In genomic region chr3:195708066-195708465, GRCh38 we compare ENCODE assay signal across 23 cellular contexts.
"Had no signal": no experiment of that assay in that cellular context is flagged by ENCODE, and none has a peak within 500 bp of the region (broad histone marks: within the 10 kb centered on the region; RNA-seq: fewer than 3 reads in every experiment).

No MANE protein-coding gene starts in this region.

- H3K4me3 Mint-ChIP-seq: activated CD4-positive, alpha-beta memory T cell treated with anti-CD3 and anti-CD28 coated beads, Interleukin-2, amount 10 ng/mL, durations not matched to agents 7 days and 5 days; activated CD4-positive, alpha-beta T cell treated with anti-CD3 and anti-CD28 coated beads, Interleukin-2, amount 10 ng/mL, durations not matched to agents 24 days and 14 days; activated T-cell treated with anti-CD3 and anti-CD28 coated beads, Interleukin-2, amount 50 U/mL, for 72 hours; nephron had no signal

- H3K27me3 Mint-ChIP-seq: activated CD4-positive, alpha-beta memory T cell treated with anti-CD3 and anti-CD28 coated beads, Interleukin-2, amount 10 ng/mL, durations not matched to agents 7 days and 5 days; activated CD4-positive, alpha-beta T cell treated with anti-CD3 and anti-CD28 coated beads, Interleukin-2, amount 10 ng/mL, durations not matched to agents 24 days and 14 days had no signal

- H3K9me3 ChIP-seq: left ventricle myocardium inferior, spleen, tibial nerve had no signal

- H3K36me3 ChIP-seq: WERI-Rb-1 had no signal

- H3K4me1 ChIP-seq: left ventricle myocardium inferior, spleen, tibial nerve had no signal

- ATAC-seq: activated T-cell treated with anti-CD3 and anti-CD28 coated beads, Interleukin-2, amount 50 U/mL, for 72 hours had no signal

- H3K27ac ChIP-seq: left ventricle myocardium inferior, spleen, tibial nerve, WERI-Rb-1 had no signal

- H3K4me1 Mint-ChIP-seq: activated CD4-positive, alpha-beta memory T cell treated with anti-CD3 and anti-CD28 coated beads, Interleukin-2, amount 10 ng/mL, durations not matched to agents 7 days and 5 days; activated CD4-positive, alpha-beta T cell treated with anti-CD3 and anti-CD28 coated beads, Interleukin-2, amount 10 ng/mL, durations not matched to agents 24 days and 14 days; nephron had no signal

- FAIRE-seq: bronchial epithelial cell, colon, frontal cortex, islet of Langerhans, urothelium cell line had no signal

- H3K27ac Mint-ChIP-seq: activated CD4-positive, alpha-beta memory T cell treated with anti-CD3 and anti-CD28 coated beads, Interleukin-2, amount 10 ng/mL, durations not matched to agents 7 days and 5 days; activated CD4-positive, alpha-beta T cell treated with anti-CD3 and anti-CD28 coated beads, Interleukin-2, amount 10 ng/mL, durations not matched to agents 24 days and 14 days; activated T-cell treated with anti-CD3 and anti-CD28 coated beads, Interleukin-2, amount 50 U/mL, for 72 hours; nephron had no signal

- H3K27me3 ChIP-seq: spleen, tibial nerve had no signal

- DNase-seq: activated CD4-positive, alpha-beta memory T cell treated with anti-CD3 and anti-CD28 coated beads, Interleukin-2, amount 10 ng/mL, durations not matched to agents 7 days and 5 days; activated CD4-positive, alpha-beta T cell treated with anti-CD3 and anti-CD28 coated beads, Interleukin-2, amount 10 ng/mL, durations not matched to agents 24 days and 14 days; activated CD4-positive, CD25-positive, alpha-beta regulatory T cell treated with anti-CD3 and anti-CD28 coated beads, Interleukin-2, amount 50 U/mL, for 72 hours; activated gamma-delta T cell; activated naive CD4-positive, alpha-beta T cell treated with anti-CD3 and anti-CD28 coated beads, Interleukin-2, amount 50 U/mL, for 16 hours; activated T-cell treated with anti-CD3 and anti-CD28 coated beads, Interleukin-2, amount 50 U/mL, for 72 hours; dermis blood vessel endothelial cell; effector CD4-positive, alpha-beta T cell; left ventricle myocardium inferior; mesendoderm; right cardiac atrium; spleen; stimulated activated naive CD4-positive, alpha-beta T cell treated with Interleukin-2 at 50 U/mL for 16 hours; T-helper 9 cell; WERI-Rb-1 had no signal

- H3K4me3 ChIP-seq: left ventricle myocardium inferior, lung, spleen, tibial nerve had no signal

- H3K9me3 Mint-ChIP-seq: activated CD4-positive, alpha-beta memory T cell treated with anti-CD3 and anti-CD28 coated beads, Interleukin-2, amount 10 ng/mL, durations not matched to agents 7 days and 5 days; activated CD4-positive, alpha-beta T cell treated with anti-CD3 and anti-CD28 coated beads, Interleukin-2, amount 10 ng/mL, durations not matched to agents 24 days and 14 days; activated T-cell treated with anti-CD3 and anti-CD28 coated beads, Interleukin-2, amount 50 U/mL, for 72 hours; nephron had no signal
